Comparison of ENCODE assay signal across 15 cellular contexts in genomic region chr21:33783173-33783572, GRCh38.
DNase-seq lines count a peak whose midpoint lies in the region; ATAC-seq, FAIRE-seq and TF ChIP-seq lines count a peak whose summit lies in the region.
"Had no signal": no experiment of that assay in that cellular context is flagged by ENCODE, and none has a peak within 500 bp of the region (broad histone marks: within the 10 kb centered on the region; RNA-seq: fewer than 3 reads in every experiment).

No MANE protein-coding gene starts in this region.

- H2AFZ ChIP-seq in mesenchymal stem cell (ENCODE audit: low read depth, low read length): no peak overlapping the region

- H2AK5ac ChIP-seq in mesenchymal stem cell (ENCODE audit: low read length, severe bottlenecking): no peak overlapping the region

- H3K36me3 Mint-ChIP-seq in WTC11: peaks cover 35% of the 10 kb centered on the region
- H3K36me3 Mint-ChIP-seq in type B pancreatic cell: peaks cover 46% of the 10 kb centered on the region

- no peaks in the 10 kb centered on the region for H3K4me1 ChIP-seq in kidney (ENCODE audit: control insufficient read depth in 1 of 2, insufficient read depth in 1 of 2, low read depth in 1 of 2, low read length in 2 of 2)
- no peaks in the 10 kb centered on the region for H3K4me1 ChIP-seq in mesenchymal stem cell (ENCODE audit: control insufficient read depth, insufficient read depth, low read depth, low read length)
- H3K4me1 ChIP-seq: Caco-2 had no signal

- CTCF ChIA-PET in WTC11 (lab: Charles Lee): interaction anchor here (0.7 kb wide), 1 partner anchor 19 kb away, joined by 3 read pairs; no protein-coding TSS in a partner anchor

- H3K4me2 ChIP-seq in mesenchymal stem cell (ENCODE audit: low read length, poor library complexity, severe bottlenecking): no peak overlapping the region

- H3K4ac ChIP-seq in mesenchymal stem cell (ENCODE audit: low read depth in 1 of 2, low read length in 2 of 2): no peak overlapping the region

- in situ Hi-C loops in KBM-7 (cut with MboI; ENCODE audit: low pct_unique_long_range_greater_than_20kb, low sequenced_read_pairs): no loop called here

- no peaks in the 10 kb centered on the region for H3K27me3 ChIP-seq in mesenchymal stem cell (ENCODE audit: control insufficient read depth in 1 of 2, insufficient read depth in 1 of 2, low read length in 2 of 2)

- H3K4me3 ChIP-seq in kidney (ENCODE audit: low read length in 2 of 2): no peak overlapping the region
- H3K4me3 ChIP-seq in mesenchymal stem cell (ENCODE audit: insufficient read depth in 1 of 2, low read depth in 1 of 2, low read length in 2 of 2): no peak overlapping the region

- H4K91ac ChIP-seq in mesenchymal stem cell (ENCODE audit: low read length): no peak overlapping the region

- ATAC-seq in WTC11 (no peak), sciatic nerve (peak; percentile 39)

- no peak overlapping the region for H2BK12ac ChIP-seq in mesenchymal stem cell (ENCODE audit: low read length in 2 of 2)

- no peak overlapping the region for H3K14ac ChIP-seq in mesenchymal stem cell (ENCODE audit: low read length in 2 of 2)

- H3K18ac ChIP-seq in mesenchymal stem cell (ENCODE audit: low read depth in 1 of 2, low read length in 2 of 2): no peak overlapping the region

- intact Hi-C loops in kidney (cut with DNase I) (no loop called here), sciatic nerve (cut with DNase I) (loop anchor here (2.0 kb wide), 1 partner anchor 18 kb away; no protein-coding TSS in a partner anchor)

- H4K8ac ChIP-seq in mesenchymal stem cell (ENCODE audit: low read length): no peak overlapping the region

- no peaks in the 10 kb centered on the region for H3K36me3 ChIP-seq in kidney (ENCODE audit: control insufficient read depth in 1 of 2, insufficient read depth in 2 of 2, low read length in 2 of 2)
- peaks cover 3 to 36% of the 10 kb centered on the region in 2 experiments for H3K36me3 ChIP-seq in mesenchymal stem cell (ENCODE audit: control insufficient read depth in 1 of 2, insufficient read depth in 2 of 2, low read depth in 1 of 2, low read length in 2 of 2)

- H3K4me3 Mint-ChIP-seq in WTC11 (no peak overlapping the region), type B pancreatic cell (no peak overlapping the region)
- H3K4me3 Mint-ChIP-seq: CD4-positive, alpha-beta T cell; H9 had no signal

- no peak overlapping the region for H2BK120ac ChIP-seq in mesenchymal stem cell (ENCODE audit: low read depth, low read length)

- H2BK5ac ChIP-seq in mesenchymal stem cell (ENCODE audit: low read depth, low read length, poor library complexity, severe bottlenecking): no peak overlapping the region

- H3K23ac ChIP-seq in mesenchymal stem cell (ENCODE audit: low read length in 2 of 2): no peak overlapping the region

- WGBS in mesenchymal stem cell: 100% methylated on average over 1 of the region's 1 CpG

- FAIRE-seq in G401.6 (lab: Jason Lieb, UNC): peak; percentile 30
- FAIRE-seq in kidney (lab: Jason Lieb, UNC): peak; percentile 19
- FAIRE-seq: D721Med had no signal

- H3K9me3 Mint-ChIP-seq in WTC11: peaks cover 6% of the 10 kb centered on the region
- no peaks in the 10 kb centered on the region for H3K9me3 Mint-ChIP-seq in type B pancreatic cell

- peaks cover 11% of the 10 kb centered on the region for H3K79me1 ChIP-seq in mesenchymal stem cell (replicated peaks; ENCODE audit: low read length, poor library complexity, severe bottlenecking)

- H3K9me3 ChIP-seq in kidney (ENCODE audit: control insufficient read depth in 1 of 2, low read length in 2 of 2) (no peaks in the 10 kb centered on the region), mesenchymal stem cell (ENCODE audit: control insufficient read depth, low read length) (peaks cover 4% of the 10 kb centered on the region)
- H3K9me3 ChIP-seq: Caco-2 had no signal

- H3K27me3 Mint-ChIP-seq in WTC11 (ENCODE audit: low read depth) (no peaks in the 10 kb centered on the region), type B pancreatic cell (no peaks in the 10 kb centered on the region)
- H3K27me3 Mint-ChIP-seq: CD4-positive, alpha-beta T cell had no signal

- POLR2A ChIA-PET in WTC11 (lab: Charles Lee): no interaction called here

- TF ChIP-seq CTCF in WTC11 (IDR thresholded peaks at IDR 0.05): no peak
- no peak for TF ChIP-seq CTCF in kidney (IDR thresholded peaks at IDR 0.05; ENCODE audit: borderline replicate concordance, extremely low read depth, insufficient read depth)
- TF ChIP-seq CTCF in type B pancreatic cell (conservative IDR thresholded peaks at IDR 0.05): no peak

- DNase-seq in WTC11 (ENCODE audit: low spot score) (no peak), kidney (no peak), sciatic nerve (ENCODE audit: low spot score) (no peak), KBM-7 (no peak), type B pancreatic cell (ENCODE audit: extremely low spot score, unreplicated experiment) (no peak), mesenchymal stem cell (no peak)
- DNase-seq: ACHN; Caco-2; CD4-positive, alpha-beta T cell; GDM1; GOT3; H9 had no signal

- H3K27ac Mint-ChIP-seq in WTC11 (peak overlapping the region; percentile 63; the same call in 1 of the 2 replicates), type B pancreatic cell (no peak overlapping the region)
- H3K27ac Mint-ChIP-seq: CD4-positive, alpha-beta T cell; H9 had no signal

- no peak overlapping the region for H2BK15ac ChIP-seq in mesenchymal stem cell (ENCODE audit: low read depth, poor library complexity, severe bottlenecking)

- H3K9ac ChIP-seq in kidney (ENCODE audit: low read length in 2 of 2) (no peak overlapping the region), mesenchymal stem cell (ENCODE audit: low read length) (no peak overlapping the region)

- H3K4me1 Mint-ChIP-seq in WTC11 (peaks cover 4% of the 10 kb centered on the region), type B pancreatic cell (ENCODE audit: unreplicated experiment) (peaks cover 4% of the 10 kb centered on the region)

- H3K27ac ChIP-seq in kidney (ENCODE audit: low read depth in 2 of 2, low read length in 2 of 2): no peak overlapping the region
- no peak overlapping the region for H3K27ac ChIP-seq in mesenchymal stem cell (ENCODE audit: low read length, poor library complexity, severe bottlenecking)
- H3K27ac ChIP-seq: C4-2B had no signal

TF ChIP-seq in WTC11, 78 proteins besides CTCF, POLR2A, EP300 and RAD21:
- TF ChIP-seq E2F4 (CRISPR knock-in tag; IDR thresholded peaks at IDR 0.05; ENCODE audit: borderline replicate concordance, low read depth): no peak
- no peak for TF ChIP-seq TEAD4 (CRISPR knock-in tag; IDR thresholded peaks at IDR 0.05)
